ENCODE assay signal across 11 cellular contexts in genomic region chr7:379456-380225, GRCh38.
DNase-seq lines count a peak whose midpoint lies in the region; ATAC-seq and TF ChIP-seq lines count a peak whose summit lies in the region.
"Had no signal": no experiment of that assay in that cellular context is flagged by ENCODE, and none has a peak within 500 bp of the region (broad histone marks: within the 10 kb centered on the region; RNA-seq: fewer than 3 reads in every experiment).

No MANE protein-coding gene starts in this region.

- in situ Hi-C loops in transverse colon (cut with MboI; ENCODE audit: low pct_ligation_motif_present in 1 of 4, low pct_unique_long_range_greater_than_20kb in 1 of 4, low sequenced_read_pairs in 3 of 4), result no loop called here

- TF ChIP-seq EP300 in transverse colon (IDR thresholded peaks at IDR 0.05; ENCODE audit: low read depth), result no peak

- no peak overlapping the region for H3K27ac Mint-ChIP-seq in activated CD4-positive, alpha-beta memory T cell treated with anti-CD3 and anti-CD28 coated beads for 36 hours
- H3K27ac Mint-ChIP-seq in activated CD4-positive, alpha-beta memory T cell treated with anti-CD3 and anti-CD28 coated beads, Interleukin-2, amount 10 ng/mL, durations not matched to agents 7 days and 5 days, result no peak overlapping the region
- H3K27ac Mint-ChIP-seq in chondrocyte (ENCODE audit: unreplicated experiment), result no peak overlapping the region

- CTCF ChIA-PET in activated CD4-positive, alpha-beta memory T cell treated with anti-CD3 and anti-CD28 coated beads for 36 hours (lab: Charles Lee), result interaction anchor here (1.5 kb wide), 1 partner anchor 17 kb away, joined by 4 read pairs; no protein-coding TSS in a partner anchor
- CTCF ChIA-PET in activated CD4-positive, alpha-beta memory T cell treated with anti-CD3 and anti-CD28 coated beads, Interleukin-2, amount 10 ng/mL, durations not matched to agents 7 days and 5 days (lab: Charles Lee), result no interaction called here
- CTCF ChIA-PET in GM10248 (lab: Yijun Ruan, JAX), result no interaction called here

- H3K9me3 Mint-ChIP-seq in activated CD4-positive, alpha-beta memory T cell treated with anti-CD3 and anti-CD28 coated beads for 36 hours, result peaks cover 15% of the 10 kb centered on the region
- peaks cover 12% of the 10 kb centered on the region for H3K9me3 Mint-ChIP-seq in activated CD4-positive, alpha-beta memory T cell treated with anti-CD3 and anti-CD28 coated beads, Interleukin-2, amount 10 ng/mL, durations not matched to agents 7 days and 5 days
- H3K9me3 Mint-ChIP-seq in chondrocyte (ENCODE audit: low read depth), result peaks cover 22% of the 10 kb centered on the region

- peak; percentile 16 for DNase-seq in activated CD4-positive, alpha-beta memory T cell treated with anti-CD3 and anti-CD28 coated beads for 36 hours
- DNase-seq in activated CD4-positive, alpha-beta memory T cell treated with anti-CD3 and anti-CD28 coated beads, Interleukin-2, amount 10 ng/mL, durations not matched to agents 7 days and 5 days, result no peak
- no peak for DNase-seq in chondrocyte (ENCODE audit: low spot score)
- peak; percentile 89 for DNase-seq in mesenteric fat pad (ENCODE audit: low spot score)
- peak; percentile 18 for DNase-seq in transverse colon
- no peak for DNase-seq in hippocampal formation (lab: John Stamatoyannopoulos, UW)
- no peak for DNase-seq in GM10248 (ENCODE audit: extremely low spot score)
- DNase-seq: activated gamma-delta T cell treated with Interleukin-2 at 50 U/mL for 16 hours, C1 segment of cervical spinal cord, NCI-H69 had no signal

- no peaks in the 10 kb centered on the region for H3K27me3 Mint-ChIP-seq in activated CD4-positive, alpha-beta memory T cell treated with anti-CD3 and anti-CD28 coated beads for 36 hours
- peaks cover 26% of the 10 kb centered on the region for H3K27me3 Mint-ChIP-seq in activated CD4-positive, alpha-beta memory T cell treated with anti-CD3 and anti-CD28 coated beads, Interleukin-2, amount 10 ng/mL, durations not matched to agents 7 days and 5 days
- H3K27me3 Mint-ChIP-seq in chondrocyte (ENCODE audit: low read depth), result peaks cover 33% of the 10 kb centered on the region

- no peak for ATAC-seq in HG03025 (IDR thresholded peaks at IDR 0.05; ENCODE audit: low FRiP score, unreplicated experiment)

- POLR2A ChIA-PET in activated CD4-positive, alpha-beta memory T cell treated with anti-CD3 and anti-CD28 coated beads for 36 hours (lab: Charles Lee), result no interaction called here
- POLR2A ChIA-PET in activated CD4-positive, alpha-beta memory T cell treated with anti-CD3 and anti-CD28 coated beads, Interleukin-2, amount 10 ng/mL, durations not matched to agents 7 days and 5 days (lab: Charles Lee), result no interaction called here
- POLR2A ChIA-PET in GM10248 (lab: Yijun Ruan, JAX), result no interaction called here

- no peak overlapping the region for H3K4me3 Mint-ChIP-seq in activated CD4-positive, alpha-beta memory T cell treated with anti-CD3 and anti-CD28 coated beads for 36 hours
- no peak overlapping the region for H3K4me3 Mint-ChIP-seq in activated CD4-positive, alpha-beta memory T cell treated with anti-CD3 and anti-CD28 coated beads, Interleukin-2, amount 10 ng/mL, durations not matched to agents 7 days and 5 days
- H3K4me3 Mint-ChIP-seq in chondrocyte (ENCODE audit: unreplicated experiment), result peak overlapping the region; percentile 35

- 47% methylated on average over 25 of the region's 51 CpGs; no CpG with 5 or more reads in 1 of the 2 donors for WGBS in transverse colon (ENCODE audit: low coverage in 1 of 2), 2 donors

- TF ChIP-seq POLR2A in transverse colon (IDR thresholded peaks at IDR 0.05), result no peak

- H3K4me1 Mint-ChIP-seq in activated CD4-positive, alpha-beta memory T cell treated with anti-CD3 and anti-CD28 coated beads for 36 hours (ENCODE audit: low read depth), result peaks cover 23% of the 10 kb centered on the region
- H3K4me1 Mint-ChIP-seq in activated CD4-positive, alpha-beta memory T cell treated with anti-CD3 and anti-CD28 coated beads, Interleukin-2, amount 10 ng/mL, durations not matched to agents 7 days and 5 days, result peaks cover 23% of the 10 kb centered on the region
- H3K4me1 Mint-ChIP-seq in chondrocyte (ENCODE audit: low read depth), result no peaks in the 10 kb centered on the region

- TF ChIP-seq CTCF in chondrocyte (IDR thresholded peaks at IDR 0.05) (no peak), transverse colon (IDR thresholded peaks at IDR 0.05) (no peak), GM10248 (IDR thresholded peaks at IDR 0.05; ENCODE audit: control extremely low read depth, extremely low read depth, low read depth, missing control alignments) (no peak)

- H3K36me3 ChIP-seq in transverse colon, result no peaks in the 10 kb centered on the region

- H3K4me3 ChIP-seq in transverse colon, result peak overlapping the region in 3 of 4 donors; percentile 6 to 44 (median 25)

- intact Hi-C loops in activated CD4-positive, alpha-beta memory T cell treated with anti-CD3 and anti-CD28 coated beads for 36 hours (cut with micrococcal nuclease), result no loop called here
- intact Hi-C loops in transverse colon (cut with DNase I; ENCODE audit: low total_unique reads), result no loop called here

- H3K27me3 ChIP-seq in transverse colon, result no peaks in the 10 kb centered on the region

- H3K4me1 ChIP-seq in transverse colon, result peaks cover 10 to 19% (median 12%) of the 10 kb centered on the region in 4 donors

- H3K36me3 Mint-ChIP-seq in activated CD4-positive, alpha-beta memory T cell treated with anti-CD3 and anti-CD28 coated beads for 36 hours, result peaks cover 3% of the 10 kb centered on the region
- no peaks in the 10 kb centered on the region for H3K36me3 Mint-ChIP-seq in activated CD4-positive, alpha-beta memory T cell treated with anti-CD3 and anti-CD28 coated beads, Interleukin-2, amount 10 ng/mL, durations not matched to agents 7 days and 5 days (ENCODE audit: low read depth)
- peaks cover 8% of the 10 kb centered on the region for H3K36me3 Mint-ChIP-seq in chondrocyte (ENCODE audit: low read depth)

- H3K9me3 ChIP-seq in transverse colon, result peaks cover 14% of the 10 kb centered on the region in 2 donors

- peak overlapping the region in 1 of 4 donors; percentile 29 for H3K27ac ChIP-seq in transverse colon

Comparison
In these comparisons a context has a peak if more than half of its experiments do, and no peak if none do; other contexts are left out.
1. DNase-seq: peak in activated CD4-positive, alpha-beta memory T cell treated with anti-CD3 and anti-CD28 coated beads for 36 hours (single experiment), mesenteric fat pad (single experiment) and transverse colon (single experiment); none in activated CD4-positive, alpha-beta memory T cell treated with anti-CD3 and anti-CD28 coated beads, Interleukin-2, amount 10 ng/mL, durations not matched to agents 7 days and 5 days (single experiment), chondrocyte (single experiment), hippocampal formation (0 of 2) and GM10248 (single experiment).